ENCODE assay signal across 11 cellular contexts in genomic region chr15:50798684-50799083, GRCh38. TPM values are rescaled to one million over a fixed set of nuclear protein-coding genes. Genes with fewer than 3 reads are reported as not detected.
A peak's percentile ranks its signal among the peaks of the same experiment; 100 is the strongest.
DNase-seq lines count a peak whose midpoint lies in the region; ATAC-seq and TF ChIP-seq lines count a peak whose summit lies in the region.
"Had no signal": no experiment of that assay in that cellular context is flagged by ENCODE, and none has a peak within 500 bp of the region (broad histone marks: within the 10 kb centered on the region; RNA-seq: fewer than 3 reads in every experiment).

No MANE protein-coding gene starts in this region.

- H3K9ac ChIP-seq in IMR-90 (ENCODE audit: low read depth, low read length), result no peak overlapping the region
- H3K9ac ChIP-seq in GM23248, result no peak overlapping the region

- peaks cover 10% of the 10 kb centered on the region for H3K4me1 Mint-ChIP-seq in activated naive CD8-positive, alpha-beta T cell treated with anti-CD3 and anti-CD28 coated beads for 36 hours
- no peaks in the 10 kb centered on the region for H3K4me1 Mint-ChIP-seq in CD4-positive, alpha-beta T cell (ENCODE audit: low read depth)
- H3K4me1 Mint-ChIP-seq: neural crest cell, T-cell had no signal

- ATAC-seq in IMR-90 (ENCODE audit: low read depth), result no peak
- no peak for ATAC-seq in CD4-positive, alpha-beta T cell (ENCODE audit: poor library complexity)
- ATAC-seq: T-cell had no signal

- H2BK120ac ChIP-seq in IMR-90 (ENCODE audit: low read depth, low read length), result no peak overlapping the region

- H3K56ac ChIP-seq in IMR-90 (ENCODE audit: extremely low read depth, insufficient read depth, low read length), result no peak overlapping the region

- dilution Hi-C loops in IMR-90 (cut with HindIII; ENCODE audit: low sequenced_read_pairs, unreplicated experiment), result no loop called here

- intact Hi-C loops in A673 (cut with micrococcal nuclease; ENCODE audit: unreplicated experiment), result no loop called here
- intact Hi-C loops in IMR-90 (cut with micrococcal nuclease), result no loop called here
- intact Hi-C loops in adrenal gland (cut with DNase I), result no loop called here
- intact Hi-C loops in CD4-positive, alpha-beta T cell (cut with DNase I, micrococcal nuclease), result no loop called here

- peak; percentile 49 for DNase-seq in A673 (ENCODE audit: low spot score)
- peak; percentile 5 for DNase-seq in IMR-90
- DNase-seq in adrenal gland, result peak in 4 of 7 donors; percentile 22 to 62 (median 38)
- DNase-seq in kidney tubule cell (ENCODE audit: low spot score), result peak; percentile 59
- no peak for DNase-seq in activated naive CD8-positive, alpha-beta T cell treated with anti-CD3 and anti-CD28 coated beads for 36 hours
- no peak for DNase-seq in GM23248
- no peak for DNase-seq in activated T-cell treated with anti-CD3 and anti-CD28 coated beads, Interleukin-2, amount 50 U/mL, for 1 hour
- DNase-seq in CD4-positive, alpha-beta T cell, result no peak
- DNase-seq: activated naive CD4-positive, alpha-beta T cell; T-cell had no signal

- H3K79me2 ChIP-seq in GM23248 (ENCODE audit: insufficient read depth), result no peaks in the 10 kb centered on the region

- 29% methylated on average over 3 of the region's 3 CpGs; no CpG with 5 or more reads in 1 of the 2 experiments for WGBS in IMR-90 (ENCODE audit: extremely low coverage in 2 of 2, insufficient read length in 1 of 2), 2 experiments
- 22 to 42% (median 27%) methylated on average over 3 of the region's 3 CpGs for WGBS in adrenal gland, 4 donors
- WGBS in GM23248 (ENCODE audit: low coverage in 1 of 2, low lambda C conversion rate in 2 of 2, missing lambda C conversion rate in 2 of 2), 2 experiments, result 66 to 70% methylated on average over 3 of the region's 3 CpGs

- H3K9me3 Mint-ChIP-seq in activated naive CD8-positive, alpha-beta T cell treated with anti-CD3 and anti-CD28 coated beads for 36 hours, result no peaks in the 10 kb centered on the region
- no peaks in the 10 kb centered on the region for H3K9me3 Mint-ChIP-seq in CD4-positive, alpha-beta T cell
- H3K9me3 Mint-ChIP-seq: neural crest cell, T-cell had no signal

- no peak overlapping the region for H4K5ac ChIP-seq in IMR-90 (ENCODE audit: low read depth, low read length)

- H3K4me1 ChIP-seq in A673 (ENCODE audit: insufficient read depth, low read length, poor library complexity, severe bottlenecking) (no peaks in the 10 kb centered on the region), IMR-90 (ENCODE audit: control insufficient read depth, insufficient read depth, low read length) (no peaks in the 10 kb centered on the region), adrenal gland (replicated peaks in 1 of 2) (no peaks in the 10 kb centered on the region), GM23248 (ENCODE audit: insufficient read depth) (no peaks in the 10 kb centered on the region)

- no peak overlapping the region for H3K14ac ChIP-seq in IMR-90 (replicated peaks; ENCODE audit: low read depth, low read length)

- H3K79me1 ChIP-seq in IMR-90 (ENCODE audit: low read depth in 1 of 2, low read length in 2 of 2), result no peaks in the 10 kb centered on the region

- H3K4me3 ChIP-seq in A673 (ENCODE audit: low read depth, low read length, poor library complexity, severe bottlenecking) (no peak overlapping the region), IMR-90 (ENCODE audit: insufficient read depth, low read depth, low read length) (no peak overlapping the region), adrenal gland (no peak overlapping the region), GM23248 (no peak overlapping the region)

- no peaks in the 10 kb centered on the region for H3K9me2 ChIP-seq in GM23248 (ENCODE audit: insufficient read depth)

- H4K20me1 ChIP-seq in IMR-90 (ENCODE audit: insufficient read depth, low read length) (no peaks in the 10 kb centered on the region), GM23248 (ENCODE audit: insufficient read depth) (no peaks in the 10 kb centered on the region)

- H3K23ac ChIP-seq in IMR-90 (ENCODE audit: low read depth, low read length), result no peak overlapping the region

- TF ChIP-seq CTCF in A673 (conservative IDR thresholded peaks at IDR 0.05; ENCODE audit: low read depth, low read length) (no peak), IMR-90 (conservative IDR thresholded peaks at IDR 0.05; ENCODE audit: low read depth, low read length) (no peak), adrenal gland (IDR thresholded peaks at IDR 0.05) (no peak)
- no peak for TF ChIP-seq CTCF in CD4-positive, alpha-beta T cell (IDR thresholded peaks at IDR 0.05)

- TF ChIP-seq RAD21 in IMR-90 (IDR thresholded peaks at IDR 0.05; ENCODE audit: low read length), result no peak

- H3K36me3 ChIP-seq in A673 (ENCODE audit: insufficient read depth, low read length, poor library complexity, severe bottlenecking), result no peaks in the 10 kb centered on the region
- H3K36me3 ChIP-seq in IMR-90 (ENCODE audit: control insufficient read depth, insufficient read depth, low read length), result no peaks in the 10 kb centered on the region
- H3K36me3 ChIP-seq in adrenal gland (replicated peaks in 1 of 2), result no peaks in the 10 kb centered on the region
- no peaks in the 10 kb centered on the region for H3K36me3 ChIP-seq in GM23248 (ENCODE audit: low read depth)

- no peaks in the 10 kb centered on the region for H3F3A ChIP-seq in GM23248 (ENCODE audit: insufficient read depth)

- no peak overlapping the region for H4K91ac ChIP-seq in IMR-90 (ENCODE audit: insufficient read depth, low read depth, low read length)

- no peak overlapping the region for H3K27ac ChIP-seq in A673 (ENCODE audit: low read depth, low read length, poor library complexity, severe bottlenecking)
- no peak overlapping the region for H3K27ac ChIP-seq in IMR-90 (ENCODE audit: insufficient read depth, low read length)
- no peak overlapping the region for H3K27ac ChIP-seq in adrenal gland
- no peak overlapping the region for H3K27ac ChIP-seq in GM23248
- no peak overlapping the region for H3K27ac ChIP-seq in CD4-positive, alpha-beta T cell (ENCODE audit: low read depth, low read length)

- H3K4me3 Mint-ChIP-seq in activated naive CD8-positive, alpha-beta T cell treated with anti-CD3 and anti-CD28 coated beads for 36 hours, result no peak overlapping the region
- no peak overlapping the region for H3K4me3 Mint-ChIP-seq in CD4-positive, alpha-beta T cell
- H3K4me3 Mint-ChIP-seq: neural crest cell, T-cell had no signal

- H2AFZ ChIP-seq in IMR-90 (replicated peaks; ENCODE audit: low read length, poor library complexity) (no peak overlapping the region), GM23248 (no peak overlapping the region)

- H2AK5ac ChIP-seq in IMR-90 (ENCODE audit: low read depth, low read length), result no peak overlapping the region

- no peak overlapping the region for H2BK5ac ChIP-seq in IMR-90 (ENCODE audit: low read depth, low read length, poor library complexity, severe bottlenecking)

- POLR2A ChIA-PET in A673 (lab: Charles Lee; ENCODE audit: low non-redundant PET), result no interaction called here
- POLR2A ChIA-PET in IMR-90 (lab: Charles Lee; ENCODE audit: unreplicated experiment), result no interaction called here
- POLR2A ChIA-PET in CD4-positive, alpha-beta T cell (lab: Charles Lee), result no interaction called here

- H3K9me3 ChIP-seq in A673 (ENCODE audit: low read depth, low read length, poor library complexity, severe bottlenecking) (no peaks in the 10 kb centered on the region), IMR-90 (ENCODE audit: control insufficient read depth, insufficient read depth, low read length) (no peaks in the 10 kb centered on the region), adrenal gland (replicated peaks in 1 of 3) (no peaks in the 10 kb centered on the region), GM23248 (ENCODE audit: low read depth) (no peaks in the 10 kb centered on the region)
- no peaks in the 10 kb centered on the region for H3K9me3 ChIP-seq in CD4-positive, alpha-beta T cell (ENCODE audit: control insufficient read depth, low read length)

- in situ Hi-C loops in IMR-90 (cut with MboI; ENCODE audit: low sequenced_read_pairs) (no loop called here), GM23248 (cut with MboI) (no loop called here)

- H2BK15ac ChIP-seq in IMR-90 (ENCODE audit: low read depth, low read length), result no peak overlapping the region

- no peaks in the 10 kb centered on the region for H3K9me1 ChIP-seq in IMR-90 (ENCODE audit: insufficient read depth, low read length)

- no peak overlapping the region for H3K4ac ChIP-seq in IMR-90 (ENCODE audit: low read depth, low read length)

- H3K27me3 ChIP-seq in A673 (replicated peaks; ENCODE audit: insufficient read depth, low read depth, low read length, poor library complexity) (no peaks in the 10 kb centered on the region), IMR-90 (ENCODE audit: control insufficient read depth, insufficient read depth, low read length) (peaks cover 2% of the 10 kb centered on the region), adrenal gland (no peaks in the 10 kb centered on the region), GM23248 (replicated peaks; ENCODE audit: insufficient read depth) (no peaks in the 10 kb centered on the region)
- H3K27me3 ChIP-seq in CD4-positive, alpha-beta T cell (ENCODE audit: control insufficient read depth, insufficient read depth, low read length), result no peaks in the 10 kb centered on the region

- no peak overlapping the region for H2BK20ac ChIP-seq in IMR-90 (ENCODE audit: low read depth, low read length)

- BruUV-seq in A673 (replicated peaks; lab: Mats Ljungman, UMichigan) (no TSS peak), IMR-90 (replicated peaks; lab: Mats Ljungman, UMichigan) (no TSS peak)

- no peak overlapping the region for H3K27ac Mint-ChIP-seq in activated naive CD8-positive, alpha-beta T cell treated with anti-CD3 and anti-CD28 coated beads for 36 hours
- no peak overlapping the region for H3K27ac Mint-ChIP-seq in CD4-positive, alpha-beta T cell
- H3K27ac Mint-ChIP-seq: T-cell had no signal

- H3K4me2 ChIP-seq in IMR-90 (ENCODE audit: low read depth, low read length) (no peak overlapping the region), GM23248 (ENCODE audit: unreplicated experiment) (no peak overlapping the region)

- TF ChIP-seq POLR2A in IMR-90 (IDR thresholded peaks at IDR 0.05; ENCODE audit: low read depth, low read length) (no peak), adrenal gland (IDR thresholded peaks at IDR 0.05) (no peak)

- H3K27me3 Mint-ChIP-seq in activated naive CD8-positive, alpha-beta T cell treated with anti-CD3 and anti-CD28 coated beads for 36 hours, result no peaks in the 10 kb centered on the region
- no peaks in the 10 kb centered on the region for H3K27me3 Mint-ChIP-seq in CD4-positive, alpha-beta T cell
- H3K27me3 Mint-ChIP-seq: T-cell had no signal

- no peaks in the 10 kb centered on the region for H3K36me3 Mint-ChIP-seq in activated naive CD8-positive, alpha-beta T cell treated with anti-CD3 and anti-CD28 coated beads for 36 hours
- H3K36me3 Mint-ChIP-seq in CD4-positive, alpha-beta T cell (ENCODE audit: low read depth), result no peaks in the 10 kb centered on the region
- H3K36me3 Mint-ChIP-seq: T-cell had no signal

- no peak overlapping the region for H4K8ac ChIP-seq in IMR-90 (ENCODE audit: low read depth in 2 of 2, low read length in 2 of 2)

- H3K18ac ChIP-seq in IMR-90 (ENCODE audit: low read depth, low read length), result no peak overlapping the region

- CTCF ChIA-PET in A673 (lab: Charles Lee), result no interaction called here
- CTCF ChIA-PET in IMR-90 (lab: Yijun Ruan, JAX), result no interaction called here
- CTCF ChIA-PET in CD4-positive, alpha-beta T cell (lab: Charles Lee), result no interaction called here

- no peak overlapping the region for H2AK9ac ChIP-seq in IMR-90 (replicated peaks; ENCODE audit: low read depth, low read length, poor library complexity)

RNA-seq across cellular contexts. Expression of gene SPPL2A, which starts 33.2 kb away (rescaled TPM):
- total RNA-seq in A673 (2021), result 91.6 and 100 TPM in 2 replicates
- 53.8 and 82.5 TPM in 2 replicates for total RNA-seq in IMR-90 (2012; rRNA removed)
- 20.7 and 29.2 TPM in 2 replicates for polyA plus RNA-seq in IMR-90 (2012; rRNA removed)
- 30.6 and 35.1 TPM in 2 replicates for polyA plus RNA-seq in IMR-90 (2012; cell fraction: cytosol; rRNA removed)
- polyA plus RNA-seq in IMR-90 (2012; cell fraction: nucleus; rRNA removed; ENCODE audit: low replicate concordance), result 40.1 and 54.9 TPM in 2 replicates
- 100 to 1,000 TPM in 7 of 8 donors, 10 to 100 TPM in 1; 98.3 to 378 (median 148) TPM for total RNA-seq in adrenal gland
- polyA plus RNA-seq in adrenal gland, result 100 to 1,000 TPM in 1 of 3 donors, 10 to 100 TPM in 2; 23.3 to 126 (median 36.7) TPM
- 10 to 100 TPM; 70.8 to 73.7 TPM for total RNA-seq in activated naive CD8-positive, alpha-beta T cell treated with anti-CD3 and anti-CD28 coated beads for 36 hours
- total RNA-seq in GM23248 (2014; rRNA removed; shearing (Covaris generic)), result 124 and 212 TPM in 2 replicates
- 149 TPM in 2 replicates for polyA plus RNA-seq in GM23248 (2016; fragmentation: Nextera tagmentation; extraction: Ambion mirVana)
- total RNA-seq in CD4-positive, alpha-beta T cell, result 10 to 100 TPM; 26.6 to 30.7 TPM

Comparison
In these comparisons a context has a peak if more than half of its experiments do, and no peak if none do; other contexts are left out.
1. DNase-seq: peak in A673 (single experiment), IMR-90 (single experiment), adrenal gland (4 of 7) and kidney tubule cell (single experiment); none in activated naive CD8-positive, alpha-beta T cell treated with anti-CD3 and anti-CD28 coated beads for 36 hours (single experiment), GM23248 (single experiment), activated T-cell treated with anti-CD3 and anti-CD28 coated beads, Interleukin-2, amount 50 U/mL, for 1 hour (single experiment) and CD4-positive, alpha-beta T cell (0 of 10).